34 cellular contexts compared by ENCODE assay signal in the genomic region with DNA sequence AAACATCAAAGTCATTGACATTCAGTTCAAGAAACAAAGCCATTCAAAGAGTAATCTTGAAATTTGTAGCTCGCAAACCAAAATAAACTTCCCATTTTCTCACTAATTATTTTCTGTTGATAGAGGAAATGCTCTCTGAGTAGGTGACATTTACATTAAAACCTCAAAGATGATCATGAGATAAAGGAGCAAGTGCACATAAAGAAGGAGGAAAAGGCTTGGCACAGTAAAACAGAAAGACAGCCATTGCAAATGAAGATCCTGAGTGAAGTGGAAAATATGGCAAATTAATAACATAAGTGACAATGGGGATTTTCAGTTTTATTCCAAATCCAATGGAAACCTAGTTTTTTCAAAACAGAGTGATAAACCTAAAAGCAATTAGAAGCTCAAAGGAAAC.
"Had no signal": no experiment of that assay in that cellular context is flagged by ENCODE, and none has a peak within 500 bp of the region (broad histone marks: within the 10 kb centered on the region; RNA-seq: fewer than 3 reads in every experiment).

No MANE protein-coding gene starts in this region.

- H3K4me1 ChIP-seq: adrenal gland, ascending aorta had no signal

- H3K36me3 ChIP-seq: adrenal gland, ascending aorta, cardiac muscle cell had no signal

- H3K4me3 Mint-ChIP-seq: activated B cell treated with CpG ODN at 0.5 μM for 24 hours; activated CD4-positive, alpha-beta memory T cell treated with anti-CD3 and anti-CD28 coated beads for 36 hours; activated CD4-positive, alpha-beta T cell treated with anti-CD3 and anti-CD28 coated beads, Interleukin-2, amount 10 ng/mL, durations not matched to agents 24 days and 14 days; activated CD8-positive, alpha-beta T cell treated with anti-CD3 and anti-CD28 coated beads for 36 hours; activated naive CD4-positive, alpha-beta T cell treated with anti-CD3 and anti-CD28 coated beads for 36 hours; activated naive CD8-positive, alpha-beta T cell treated with anti-CD3 and anti-CD28 coated beads for 36 hours; activated T-cell treated with anti-CD3 and anti-CD28 coated beads, Interleukin-2, amount 50 U/mL, for 4 hours; activated T-cell treated with anti-CD3 and anti-CD28 coated beads, Interleukin-2, amount 50 U/mL, for 72 hours; activated T-helper 1 cell treated with anti-CD3 and anti-CD28 coated beads, Interleukin-12 subunit alpha, Interleukin-12 subunit beta, Interleukin-2, Interleukin-4 antibody, amounts not matched to agents 30 ng/mL and 10 ng/mL and 1 ng/mL, durations not matched to agents 14 hours and 24 hours and 36 hours; activated T-helper 17 cell treated with anti-CD3 and anti-CD28 coated beads, Interleukin-2, amount 50 U/mL, for 72 hours; brain; central memory CD8-positive, alpha-beta T cell; T-helper 1 cell treated with Interleukin-12 subunit alpha and Interleukin-12 subunit beta and Interleukin-4 antibody, amounts not matched to agents 30 μg/mL and 1 μg/mL, for 36 hours; T-helper 2 cell treated with Interferon-gamma antibody and Interleukin-4, amounts not matched to agents 5 μg/mL and 100 μg/mL, for 36 hours had no signal

- DNase-seq: activated B cell treated with CpG ODN at 0.5 μM for 24 hours; activated CD4-positive, alpha-beta memory T cell treated with anti-CD3 and anti-CD28 coated beads for 36 hours; activated CD4-positive, alpha-beta T cell treated with anti-CD3 and anti-CD28 coated beads for 4 hours; activated CD4-positive, alpha-beta T cell treated with anti-CD3 and anti-CD28 coated beads, Interleukin-2, amount 10 ng/mL, durations not matched to agents 24 days and 14 days; activated CD4-positive, alpha-beta T cell treated with anti-CD3 and anti-CD28 coated beads, Interleukin-2, amount 50 U/mL, for 1 hour; activated CD4-positive, alpha-beta T cell treated with anti-CD3 and anti-CD28 coated beads, Interleukin-2, amount 50 U/mL, for 4 hours; activated CD4-positive, CD25-positive, alpha-beta regulatory T cell treated with anti-CD3 and anti-CD28 coated beads, Interleukin-2, amount 50 U/mL, for 72 hours; activated CD8-positive, alpha-beta memory T cell treated with anti-CD3 and anti-CD28 coated beads, Interleukin-2, amount 50 U/mL, for 4 hours; activated CD8-positive, alpha-beta T cell treated with anti-CD3 and anti-CD28 coated beads for 36 hours; activated effector memory CD4-positive, alpha-beta T cell treated with anti-CD3 and anti-CD28 coated beads, Interleukin-2, amount 50 U/mL, for 16 hours; activated gamma-delta T cell treated with Interleukin-2 at 50 U/mL for 16 hours; activated naive CD4-positive, alpha-beta T cell; activated naive CD4-positive, alpha-beta T cell treated with anti-CD3 and anti-CD28 coated beads for 36 hours; activated naive CD4-positive, alpha-beta T cell treated with anti-CD3 and anti-CD28 coated beads, Interleukin-2, amount 50 U/mL, for 16 hours; activated naive CD8-positive, alpha-beta T cell treated with anti-CD3 and anti-CD28 coated beads for 36 hours; activated T-cell treated with anti-CD3 and anti-CD28 coated beads for 4 hours; activated T-cell treated with anti-CD3 and anti-CD28 coated beads, Interleukin-2, amount 50 U/mL, for 1 hour; activated T-cell treated with anti-CD3 and anti-CD28 coated beads, Interleukin-2, amount 50 U/mL, for 4 hours; activated T-cell treated with anti-CD3 and anti-CD28 coated beads, Interleukin-2, amount 50 U/mL, for 72 hours; adrenal gland; caudate nucleus; cerebellar nuclear complex; T-helper 2 cell; T-helper 9 cell had no signal

- H3K36me3 Mint-ChIP-seq: activated CD4-positive, alpha-beta memory T cell treated with anti-CD3 and anti-CD28 coated beads for 36 hours; activated naive CD4-positive, alpha-beta T cell treated with anti-CD3 and anti-CD28 coated beads, Interleukin-2, amount 50 U/mL, for 72 hours; activated naive CD8-positive, alpha-beta T cell treated with anti-CD3 and anti-CD28 coated beads for 36 hours; brain had no signal

- H3K9me3 ChIP-seq: adrenal gland, ascending aorta had no signal

- H3K4me3 ChIP-seq: adrenal gland, ascending aorta, cardiac muscle cell had no signal

- H3K27ac ChIP-seq: adrenal gland, ascending aorta, cardiac muscle cell, VCaP had no signal

- H3K27ac Mint-ChIP-seq: activated B cell treated with CpG ODN at 0.5 μM for 24 hours; activated CD4-positive, alpha-beta memory T cell treated with anti-CD3 and anti-CD28 coated beads for 36 hours; activated CD4-positive, alpha-beta T cell treated with anti-CD3 and anti-CD28 coated beads, Interleukin-2, amount 10 ng/mL, durations not matched to agents 24 days and 14 days; activated CD8-positive, alpha-beta T cell treated with anti-CD3 and anti-CD28 coated beads for 36 hours; activated naive CD4-positive, alpha-beta T cell treated with anti-CD3 and anti-CD28 coated beads for 36 hours; activated naive CD4-positive, alpha-beta T cell treated with anti-CD3 and anti-CD28 coated beads, Interleukin-2, amount 50 U/mL, for 72 hours; activated naive CD8-positive, alpha-beta T cell treated with anti-CD3 and anti-CD28 coated beads for 36 hours; activated T-cell treated with anti-CD3 and anti-CD28 coated beads, Interleukin-2, amount 50 U/mL, for 72 hours; activated T-helper 1 cell treated with anti-CD3 and anti-CD28 coated beads, Interleukin-12 subunit alpha, Interleukin-12 subunit beta, Interleukin-2, Interleukin-4 antibody, amounts not matched to agents 30 ng/mL and 10 ng/mL and 1 ng/mL, durations not matched to agents 14 hours and 24 hours and 36 hours; activated T-helper 17 cell treated with anti-CD3 and anti-CD28 coated beads, Interleukin-2, amount 50 U/mL, for 72 hours; brain; T-helper 1 cell treated with Interleukin-12 subunit alpha and Interleukin-12 subunit beta and Interleukin-4 antibody, amounts not matched to agents 30 μg/mL and 1 μg/mL, for 36 hours; T-helper 2 cell treated with Interferon-gamma antibody and Interleukin-4, amounts not matched to agents 5 μg/mL and 100 μg/mL, for 36 hours had no signal

- H3K27me3 Mint-ChIP-seq: activated B cell treated with CpG ODN at 0.5 μM for 24 hours; activated CD4-positive, alpha-beta memory T cell treated with anti-CD3 and anti-CD28 coated beads for 36 hours; activated CD4-positive, alpha-beta T cell treated with anti-CD3 and anti-CD28 coated beads, Interleukin-2, amount 10 ng/mL, durations not matched to agents 24 days and 14 days; activated CD8-positive, alpha-beta T cell treated with anti-CD3 and anti-CD28 coated beads for 36 hours; activated naive CD8-positive, alpha-beta T cell treated with anti-CD3 and anti-CD28 coated beads for 36 hours; activated T-helper 17 cell treated with anti-CD3 and anti-CD28 coated beads, Interleukin-2, amount 50 U/mL, for 72 hours; brain; central memory CD8-positive, alpha-beta T cell had no signal

- H3K4me1 Mint-ChIP-seq: activated B cell treated with CpG ODN at 0.5 μM for 24 hours; activated CD4-positive, alpha-beta T cell treated with anti-CD3 and anti-CD28 coated beads, Interleukin-2, amount 10 ng/mL, durations not matched to agents 24 days and 14 days; activated naive CD8-positive, alpha-beta T cell treated with anti-CD3 and anti-CD28 coated beads for 36 hours; activated T-helper 17 cell treated with anti-CD3 and anti-CD28 coated beads, Interleukin-2, amount 50 U/mL, for 72 hours; central memory CD8-positive, alpha-beta T cell had no signal

- H3K27me3 ChIP-seq: adrenal gland, ascending aorta, cardiac muscle cell had no signal

- H3K9me3 Mint-ChIP-seq: brain had no signal

- ATAC-seq: activated CD8-positive, alpha-beta T cell treated with anti-CD3 and anti-CD28 coated beads for 36 hours; activated naive CD4-positive, alpha-beta T cell treated with anti-CD3 and anti-CD28 coated beads, Interleukin-2, amount 50 U/mL, for 72 hours; activated T-cell treated with anti-CD3 and anti-CD28 coated beads, Interleukin-2, amount 50 U/mL, for 4 hours; activated T-cell treated with anti-CD3 and anti-CD28 coated beads, Interleukin-2, amount 50 U/mL, for 72 hours; activated T-helper 17 cell treated with anti-CD3 and anti-CD28 coated beads, Interleukin-2, amount 50 U/mL, for 72 hours had no signal
